In the genomic region with DNA sequence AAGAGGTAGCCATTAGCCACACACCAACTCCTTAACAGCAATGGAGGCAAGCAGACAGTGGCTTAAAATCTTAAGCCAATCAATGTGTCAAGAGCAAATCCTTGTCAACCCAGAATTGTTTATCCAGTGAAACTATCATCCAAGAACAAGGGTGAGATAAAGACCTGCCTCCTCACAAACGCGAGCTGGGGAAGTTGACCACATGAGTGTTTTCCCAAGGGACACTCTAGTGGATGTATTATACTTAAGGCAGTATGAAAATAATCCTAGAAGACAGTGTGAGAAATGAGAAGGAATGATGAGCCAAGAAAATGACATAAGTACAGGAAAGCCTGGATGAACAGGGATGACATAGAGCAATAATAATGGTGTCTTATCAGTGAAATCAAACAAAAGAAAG, we compare ENCODE assay signal across 21 cellular contexts.
DNase-seq lines count a peak whose midpoint lies in the region; ATAC-seq and TF ChIP-seq lines count a peak whose summit lies in the region.
"Had no signal": no experiment of that assay in that cellular context is flagged by ENCODE, and none has a peak within 500 bp of the region (broad histone marks: within the 10 kb centered on the region; RNA-seq: fewer than 3 reads in every experiment).

No MANE protein-coding gene starts in this region.

- peaks cover 18% of the 10 kb centered on the region for H3K9me3 ChIP-seq in left ventricle myocardium inferior (replicated peaks)

- peaks cover 84% of the 10 kb centered on the region for H3K36me3 ChIP-seq in left ventricle myocardium inferior

- H3K4me1 ChIP-seq in left ventricle myocardium inferior: no peaks in the 10 kb centered on the region

- TF ChIP-seq CTCF in left ventricle myocardium inferior (IDR thresholded peaks at IDR 0.05; ENCODE audit: borderline replicate concordance) (no peak), choroid plexus epithelial cell (conservative IDR thresholded peaks at IDR 0.05; ENCODE audit: low read depth, low read length) (no peak), fibroblast of the aortic adventitia (IDR thresholded peaks at IDR 0.05; ENCODE audit: insufficient read depth, low read length) (no peak)

- peak; percentile 3 for DNase-seq in Right ventricle myocardium superior
- no peak for DNase-seq in left ventricle myocardium inferior
- DNase-seq in choroid plexus epithelial cell (ENCODE audit: low read depth): peak; percentile 16
- DNase-seq in fibroblast of the aortic adventitia (ENCODE audit: low read depth): peak; percentile 54
- no peak for DNase-seq in glomerular visceral epithelial cell (ENCODE audit: extremely low spot score)
- no peak for DNase-seq in NCI-H2227 treated with DMSO at 0.1 percent for 48 hours (lab: John Stamatoyannopoulos, UW)
- DNase-seq: 8988T, Calu3, DMS153, DND-41, KG1, NCI-H1092, NCI-H1436, NCI-H187, NCI-H2081 treated with DMSO at 0.1 percent for 48 hours, NCI-H446 treated with DMSO at 0.1 percent for 48 hours, NCI-H69, RPMI8226, SHP77 had no signal

- H3K27ac ChIP-seq in left ventricle myocardium inferior (replicated peaks): no peak overlapping the region

- no peak for ATAC-seq in Right ventricle myocardium superior (ENCODE audit: poor library complexity)
- no peak for ATAC-seq in GM21723 (IDR thresholded peaks at IDR 0.05; ENCODE audit: unreplicated experiment)
- ATAC-seq: HCT116 had no signal

- H3K27me3 ChIP-seq in left ventricle myocardium inferior (ENCODE audit: low read depth): no peaks in the 10 kb centered on the region

- intact Hi-C loops in Right ventricle myocardium superior (cut with DNase I) (no loop called here), left ventricle myocardium inferior (cut with micrococcal nuclease) (no loop called here)

- no peak overlapping the region for H3K4me3 ChIP-seq in left ventricle myocardium inferior
- no peak overlapping the region for H3K4me3 ChIP-seq in choroid plexus epithelial cell (ENCODE audit: low read depth, low read length)
- no peak overlapping the region for H3K4me3 ChIP-seq in fibroblast of the aortic adventitia (ENCODE audit: low read depth, low read length)

Comparison
In these comparisons a context has a peak if more than half of its experiments do, and no peak if none do; other contexts are left out.
1. DNase-seq: peak in Right ventricle myocardium superior (single experiment), choroid plexus epithelial cell (single experiment) and fibroblast of the aortic adventitia (single experiment); none in left ventricle myocardium inferior (single experiment), glomerular visceral epithelial cell (single experiment) and NCI-H2227 treated with DMSO at 0.1 percent for 48 hours (single experiment).